In genomic region chr15:62404194-62404985, GRCh38 we compare ENCODE assay signal across 28 cellular contexts. TPM values are rescaled to one million over a fixed set of nuclear protein-coding genes. Genes with fewer than 3 reads are reported as not detected.
DNase-seq lines count a peak whose midpoint lies in the region; FAIRE-seq and TF ChIP-seq lines count a peak whose summit lies in the region.
"Had no signal": no experiment of that assay in that cellular context is flagged by ENCODE, and none has a peak within 500 bp of the region (broad histone marks: within the 10 kb centered on the region; RNA-seq: fewer than 3 reads in every experiment).

No MANE protein-coding gene starts in this region.

- no peak overlapping the region for H3K9ac ChIP-seq in keratinocyte (ENCODE audit: control insufficient read depth, extremely low read depth, insufficient read depth, low read length)
- H3K9ac ChIP-seq in kidney (ENCODE audit: low read length in 2 of 2): no peak overlapping the region
- H3K9ac ChIP-seq: BLaER1 treated with 17β-estradiol and CSF1 and Interleukin-3, amounts not matched to agents 10 nM and 100 nM had no signal

- no peak overlapping the region for H2AFZ ChIP-seq in keratinocyte (ENCODE audit: control insufficient read depth, low read length)
- H2AFZ ChIP-seq: hepatocyte had no signal

- dilution Hi-C loops in keratinocyte (cut with MboI; ENCODE audit: extremely low pct_ligation_motif_present, low sequenced_read_pairs): no loop called here

- H3K4me1 ChIP-seq in keratinocyte (ENCODE audit: control insufficient read depth, extremely low read depth, insufficient read depth, low read length): peaks cover 27% of the 10 kb centered on the region
- no peaks in the 10 kb centered on the region for H3K4me1 ChIP-seq in uterus
- no peaks in the 10 kb centered on the region for H3K4me1 ChIP-seq in kidney (ENCODE audit: control insufficient read depth in 1 of 2, insufficient read depth in 1 of 2, low read depth in 1 of 2, low read length in 2 of 2)
- H3K4me1 ChIP-seq: BLaER1 treated with 17β-estradiol and CSF1 and Interleukin-3, amounts not matched to agents 10 nM and 100 nM had no signal

- H3K4me3 ChIP-seq in keratinocyte (ENCODE audit: control insufficient read depth in 2 of 3, extremely low read depth in 1 of 3, insufficient read depth in 2 of 3, low read depth in 1 of 3, low read length in 3 of 3) (no peak overlapping the region), uterus (no peak overlapping the region), kidney (ENCODE audit: low read length in 2 of 2) (no peak overlapping the region)
- H3K4me3 ChIP-seq: BLaER1 treated with 17β-estradiol and CSF1 and Interleukin-3, amounts not matched to agents 10 nM and 100 nM; dorsolateral prefrontal cortex; esophagus squamous epithelium; gastrocnemius medialis; hepatocyte; SJSA1; suprapubic skin had no signal

- H3K27ac ChIP-seq in keratinocyte (ENCODE audit: control insufficient read depth, insufficient read depth, low read length): no peak overlapping the region
- H3K27ac ChIP-seq in uterus: no peak overlapping the region
- no peak overlapping the region for H3K27ac ChIP-seq in kidney (ENCODE audit: low read depth in 2 of 2, low read length in 2 of 2)
- H3K27ac ChIP-seq: BLaER1 treated with 17β-estradiol and CSF1 and Interleukin-3, amounts not matched to agents 10 nM and 100 nM; dorsolateral prefrontal cortex; hepatocyte; suprapubic skin had no signal

- H3K9me3 ChIP-seq in keratinocyte (ENCODE audit: control insufficient read depth, low read depth, low read length) (peaks cover 3% of the 10 kb centered on the region), uterus (no peaks in the 10 kb centered on the region), kidney (ENCODE audit: control insufficient read depth in 1 of 2, low read length in 2 of 2) (no peaks in the 10 kb centered on the region)
- H3K9me3 ChIP-seq: esophagus squamous epithelium, gastrocnemius medialis, suprapubic skin had no signal

- H4K20me1 ChIP-seq in keratinocyte (ENCODE audit: control insufficient read depth, extremely low read depth, insufficient read depth, low read length): no peaks in the 10 kb centered on the region
- H4K20me1 ChIP-seq: BLaER1 treated with 17β-estradiol and CSF1 and Interleukin-3, amounts not matched to agents 10 nM and 100 nM had no signal

- intact Hi-C loops in uterus (cut with DNase I; ENCODE audit: low total_unique reads): no loop called here
- intact Hi-C loops in kidney (cut with DNase I): no loop called here

- H3K4me2 ChIP-seq in keratinocyte (ENCODE audit: control insufficient read depth, extremely low read depth, insufficient read depth, low read depth, low read length): peak overlapping the region; percentile 24
- H3K4me2 ChIP-seq: BLaER1 treated with 17β-estradiol and CSF1 and Interleukin-3, amounts not matched to agents 10 nM and 100 nM; hepatocyte had no signal

- H3K9me1 ChIP-seq in keratinocyte (ENCODE audit: control insufficient read depth, extremely low read depth, insufficient read depth, low read length): no peaks in the 10 kb centered on the region

- DNase-seq in DMS79 treated with DMSO at 0.1 percent for 48 hours (lab: John Stamatoyannopoulos, UW): peak; percentile 74
- DNase-seq in LHCN-M2 (ENCODE audit: low read depth): peak; percentile 45
- DNase-seq in NCI-H524 treated with DMSO at 0.1 percent for 48 hours (lab: John Stamatoyannopoulos, UW): peak; percentile 98
- no peak for DNase-seq in keratinocyte (ENCODE audit: low read depth, low spot score)
- DNase-seq in NCI-H2081 (lab: John Stamatoyannopoulos, UW): no peak
- no peak for DNase-seq in uterus
- no peak for DNase-seq in kidney
- no peak for DNase-seq in G401 (ENCODE audit: low spot score)
- DNase-seq: activated CD4-positive, alpha-beta T cell treated with anti-CD3 and anti-CD28 coated beads, Interleukin-2, amount 10 ng/mL, durations not matched to agents 24 days and 14 days; activated CD8-positive, alpha-beta memory T cell treated with anti-CD3 and anti-CD28 coated beads for 24 hours; activated T-cell treated with anti-CD3 and anti-CD28 coated beads for 4 hours; amygdala; COR-L47; dorsolateral prefrontal cortex; esophagus squamous epithelium; NCI-H2107; NCI-H69; RPMI8226; stimulated activated naive B cell treated with anti-CD40 and anti-IgM and Interleukin-4, amounts not matched to agents 10 μg/mL and 1 μg/mL and 100 μg/mL, for 72 hours; T-helper 9 cell had no signal

- no peaks in the 10 kb centered on the region for H3K79me2 ChIP-seq in keratinocyte (ENCODE audit: control insufficient read depth, insufficient read depth, low read length)

- no peak for TF ChIP-seq POLR2A in uterus (IDR thresholded peaks at IDR 0.05)

- in situ Hi-C loops in G401 (cut with HindIII; ENCODE audit: low sequenced_read_pairs): no loop called here

- no peaks in the 10 kb centered on the region for H3K36me3 ChIP-seq in keratinocyte (ENCODE audit: control insufficient read depth in 2 of 2, extremely low read depth in 1 of 2, insufficient read depth in 2 of 2, low read length in 2 of 2)
- H3K36me3 ChIP-seq in uterus: no peaks in the 10 kb centered on the region
- H3K36me3 ChIP-seq in kidney (ENCODE audit: control insufficient read depth in 1 of 2, insufficient read depth in 2 of 2, low read length in 2 of 2): no peaks in the 10 kb centered on the region
- H3K36me3 ChIP-seq: BLaER1 treated with 17β-estradiol and CSF1 and Interleukin-3, amounts not matched to agents 10 nM and 100 nM; esophagus squamous epithelium; gastrocnemius medialis; suprapubic skin had no signal

- H3K27me3 ChIP-seq in keratinocyte (ENCODE audit: control insufficient read depth, extremely low read depth, insufficient read depth, low read length) (no peaks in the 10 kb centered on the region), uterus (no peaks in the 10 kb centered on the region)
- H3K27me3 ChIP-seq: BLaER1 treated with 17β-estradiol and CSF1 and Interleukin-3, amounts not matched to agents 10 nM and 100 nM; dorsolateral prefrontal cortex; gastrocnemius medialis; hepatocyte; SJSA1; suprapubic skin had no signal

- FAIRE-seq in keratinocyte (lab: Jason Lieb, UNC) (peak; percentile 13), kidney (lab: Jason Lieb, UNC) (no peak)
- FAIRE-seq: endometrium, GM19239, H1 had no signal

- no peak for TF ChIP-seq CTCF in keratinocyte (optimal IDR thresholded peaks at IDR 0.05 in 1 of 3, IDR thresholded peaks at IDR 0.05 in 1 of 3, conservative IDR thresholded peaks at IDR 0.05 in 1 of 3; ENCODE audit: extremely low read depth in 1 of 3, insufficient read depth in 2 of 3, low read length in 3 of 3)
- TF ChIP-seq CTCF in uterus (IDR thresholded peaks at IDR 0.05): no peak
- no peak for TF ChIP-seq CTCF in kidney (IDR thresholded peaks at IDR 0.05; ENCODE audit: borderline replicate concordance, extremely low read depth, insufficient read depth)

RNA-seq across cellular contexts. Expression of gene TLN2, which starts 14.0 kb away (rescaled TPM):
- 21.6 and 34.7 TPM in 2 replicates for total RNA-seq in LHCN-M2 (2014; rRNA removed)
- 16.7 TPM for polyA plus RNA-seq in LHCN-M2 (2012)
- 6.4 to 12.1 TPM (median 8.1 TPM) in 3 replicates for polyA plus RNA-seq in keratinocyte
- polyA plus RNA-seq in keratinocyte (2011; ENCODE audit: low read depth): 1.6 TPM
- 6.0 and 8.0 TPM in 2 replicates for polyA plus RNA-seq in keratinocyte (2011; cell fraction: cytosol; rRNA removed)
- 13.2 and 16.2 TPM in 2 replicates for polyA plus RNA-seq in keratinocyte (2011; cell fraction: nucleus; rRNA removed)
- 1.2 and 9.8 TPM in 2 replicates for polyA plus RNA-seq in keratinocyte (2012; ENCODE audit: low replicate concordance)
- polyA minus RNA-seq in keratinocyte: 20.0 to 28.4 TPM (median 22.8 TPM) in 3 replicates
- 10.6 TPM for polyA minus RNA-seq in keratinocyte (2011; cell fraction: cytosol; rRNA and poly(A)+ RNA removed)
- polyA minus RNA-seq in keratinocyte (2011; cell fraction: nucleus; rRNA and poly(A)+ RNA removed): 17.5 and 27.5 TPM in 2 replicates
- 10 to 100 TPM in 2 of 4 donors, 1 to 10 TPM in 2; 4.1 to 24.6 (median 16.6) TPM for total RNA-seq in uterus
- total RNA-seq in kidney: 36.5 TPM
- 26.6 TPM for polyA plus RNA-seq in kidney (ENCODE audit: insufficient read depth, low read depth, low replicate concordance)
- 4.1 and 8.6 TPM in 2 replicates for total RNA-seq in G401 (2014; rRNA removed; shearing (Covaris generic))

Comparison
In these comparisons a context has a peak if more than half of its experiments do, and no peak if none do; other contexts are left out.
1. DNase-seq: peak in DMS79 treated with DMSO at 0.1 percent for 48 hours (single experiment), LHCN-M2 (single experiment) and NCI-H524 treated with DMSO at 0.1 percent for 48 hours (single experiment); none in keratinocyte (single experiment), NCI-H2081 (0 of 2), uterus (0 of 2), kidney (single experiment) and G401 (single experiment).